ENCODE assay signal across 15 cellular contexts in the genomic region with DNA sequence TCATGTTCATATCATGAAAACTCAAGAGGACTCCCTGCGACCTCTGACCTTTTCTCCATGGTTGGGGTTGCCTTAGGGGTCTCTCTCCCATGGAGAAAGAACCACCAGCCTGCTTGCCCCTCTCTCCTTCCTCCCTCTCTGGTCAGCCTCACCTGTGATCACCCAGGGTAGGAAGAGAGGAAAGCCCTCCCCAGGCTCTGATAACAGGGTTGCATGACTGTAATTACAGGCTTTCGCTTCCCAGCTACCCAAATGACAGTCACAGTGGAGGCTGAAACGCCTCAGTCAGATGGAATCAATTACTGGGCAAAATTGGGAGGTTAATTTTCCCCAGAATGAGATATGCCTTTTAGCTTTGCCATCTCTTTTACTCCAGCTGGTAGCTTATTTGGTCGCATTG.
A peak's percentile ranks its signal among the peaks of the same experiment; 100 is the strongest.
DNase-seq lines count a peak whose midpoint lies in the region; TF ChIP-seq lines count a peak whose summit lies in the region.
"Had no signal": no experiment of that assay in that cellular context is flagged by ENCODE, and none has a peak within 500 bp of the region (broad histone marks: within the 10 kb centered on the region; RNA-seq: fewer than 3 reads in every experiment).

No MANE protein-coding gene starts in this region.

- no peaks in the 10 kb centered on the region for H3K79me2 ChIP-seq in osteoblast (ENCODE audit: insufficient read depth, low read length)

- no peaks in the 10 kb centered on the region for H3K27me3 ChIP-seq in osteoblast (ENCODE audit: insufficient read depth, low read length)
- H3K27me3 ChIP-seq in brain microvascular endothelial cell (replicated peaks), result no peaks in the 10 kb centered on the region

- TF ChIP-seq CTCF in osteoblast (IDR thresholded peaks at IDR 0.05; ENCODE audit: extremely low read depth, low read depth, low read length) (no peak), brain microvascular endothelial cell (IDR thresholded peaks at IDR 0.05; ENCODE audit: low read depth, low read length, missing control alignments) (no peak)

- no peak overlapping the region for H3K4me3 ChIP-seq in osteoblast (ENCODE audit: insufficient read depth, low read length)
- H3K4me3 ChIP-seq in brain microvascular endothelial cell (ENCODE audit: low read depth, low read length), result no peak overlapping the region

- H3K4me1 ChIP-seq in osteoblast (ENCODE audit: insufficient read depth, low read length), result no peaks in the 10 kb centered on the region
- H3K4me1 ChIP-seq: Caco-2 had no signal

- DNase-seq in NCI-H1105 treated with DMSO at 0.1 percent for 48 hours (lab: John Stamatoyannopoulos, UW), result peak; percentile 6
- DNase-seq in NCI-H1105 (lab: John Stamatoyannopoulos, UW), result no peak
- DNase-seq in NCI-H2081 treated with DMSO at 0.1 percent for 48 hours (lab: John Stamatoyannopoulos, UW), result peak; percentile 88
- peak; percentile 51 for DNase-seq in ecto neural progenitor cell (ENCODE audit: low spot score)
- DNase-seq in osteoblast (ENCODE audit: insufficient read length, low spot score, missing footprints), result peak; percentile 25
- DNase-seq in brain microvascular endothelial cell, result no peak
- DNase-seq in activated CD4-positive, alpha-beta T cell treated with anti-CD3 and anti-CD28 coated beads, Interleukin-2, amount 50 U/mL, for 48 hours, result no peak
- no peak for DNase-seq in DMS53 (lab: John Stamatoyannopoulos, UW)
- DNase-seq: 8988T, Caco-2, GOT3, KBM-7, OCI-M1, RPMI8226 had no signal

- no peaks in the 10 kb centered on the region for H3K9me3 ChIP-seq in osteoblast (ENCODE audit: low read depth, low read length)
- H3K9me3 ChIP-seq: Caco-2 had no signal

- no peak overlapping the region for H3K4me2 ChIP-seq in osteoblast (ENCODE audit: insufficient read depth, low read length)

- in situ Hi-C loops in brain microvascular endothelial cell (cut with HindIII; ENCODE audit: low pct_ligation_motif_present, low sequenced_read_pairs), result no loop called here

- H3K36me3 ChIP-seq in osteoblast (ENCODE audit: insufficient read depth, low read length), result no peaks in the 10 kb centered on the region
- H3K36me3 ChIP-seq in brain microvascular endothelial cell (replicated peaks), result no peaks in the 10 kb centered on the region

- H3K27ac ChIP-seq in osteoblast (ENCODE audit: low read depth, low read length) (no peak overlapping the region), brain microvascular endothelial cell (no peak overlapping the region)
- H3K27ac ChIP-seq: C4-2B had no signal

- no peaks in the 10 kb centered on the region for H4K20me1 ChIP-seq in osteoblast (ENCODE audit: insufficient read depth, low read length)

- no peak overlapping the region for H2AFZ ChIP-seq in osteoblast (ENCODE audit: low read length)

Comparison
In these comparisons a context has a peak if more than half of its experiments do, and no peak if none do; other contexts are left out.
1. DNase-seq: peak in NCI-H1105 treated with DMSO at 0.1 percent for 48 hours (single experiment), NCI-H2081 treated with DMSO at 0.1 percent for 48 hours (single experiment), ecto neural progenitor cell (single experiment) and osteoblast (single experiment); none in NCI-H1105 (single experiment), brain microvascular endothelial cell (single experiment), activated CD4-positive, alpha-beta T cell treated with anti-CD3 and anti-CD28 coated beads, Interleukin-2, amount 50 U/mL, for 48 hours (0 of 2) and DMS53 (single experiment).